ENCODE assay signal across 10 cellular contexts in genomic region chr1:19374402-19374801, GRCh38.
DNase-seq lines count a peak whose midpoint lies in the region; ATAC-seq and TF ChIP-seq lines count a peak whose summit lies in the region.
"Had no signal": no experiment of that assay in that cellular context is flagged by ENCODE, and none has a peak within 500 bp of the region (broad histone marks: within the 10 kb centered on the region; RNA-seq: fewer than 3 reads in every experiment).

No MANE protein-coding gene starts in this region.

- peaks cover 11 to 19% of the 10 kb centered on the region in 2 donors for H3K36me3 Mint-ChIP-seq in activated naive CD4-positive, alpha-beta T cell treated with anti-CD3 and anti-CD28 coated beads, Interleukin-2, amount 50 U/mL, for 72 hours

- no peaks in the 10 kb centered on the region for H3K79me2 ChIP-seq in OCI-LY7 (ENCODE audit: insufficient read depth, low read depth, low read length)

- H4K20me1 ChIP-seq in OCI-LY7 (ENCODE audit: insufficient read depth, low read length): no peaks in the 10 kb centered on the region

- H2AFZ ChIP-seq in OCI-LY7 (ENCODE audit: low read length): no peak overlapping the region

- H3K9me2 ChIP-seq in OCI-LY7 (ENCODE audit: insufficient read depth, low read length): no peaks in the 10 kb centered on the region

- ATAC-seq in activated naive CD4-positive, alpha-beta T cell treated with anti-CD3 and anti-CD28 coated beads, Interleukin-2, amount 50 U/mL, for 72 hours: no peak
- ATAC-seq in upper lobe of left lung (ENCODE audit: low FRiP score in 2 of 2): no peak
- ATAC-seq in GM21528 (IDR thresholded peaks at IDR 0.05; ENCODE audit: low FRiP score, unreplicated experiment): no peak

- H3K4me3 ChIP-seq in OCI-LY7 (ENCODE audit: low read depth, low read length, poor library complexity, severe bottlenecking) (no peak overlapping the region), fibroblast of the aortic adventitia (ENCODE audit: low read depth, low read length) (no peak overlapping the region), upper lobe of left lung (no peak overlapping the region)

- no peak for DNase-seq in activated naive CD4-positive, alpha-beta T cell treated with anti-CD3 and anti-CD28 coated beads, Interleukin-2, amount 50 U/mL, for 72 hours (ENCODE audit: low spot score in 2 of 2)
- no peak for DNase-seq in activated naive CD4-positive, alpha-beta T cell treated with anti-CD3 and anti-CD28 coated beads, Interleukin-2, amount 50 U/mL, for 16 hours
- DNase-seq in OCI-LY7 (ENCODE audit: low spot score) (peak; percentile 19), fibroblast of the aortic adventitia (ENCODE audit: low read depth) (no peak), upper lobe of left lung (no peak)
- no peak for DNase-seq in NK-92 treated with Interleukin-12 subunit alpha and Interleukin-12 subunit beta, amount 100 ng/mL, for 24 hours (lab: John Stamatoyannopoulos, UW)
- DNase-seq in stimulated activated CD4-positive, alpha-beta T cell treated with anti-CD3 and anti-CD28 coated beads, Interleukin-1b, Interleukin-23, amount 100 ng/mL, for 48 hours: no peak
- DNase-seq: naive thymus-derived CD8-positive, alpha-beta T cell had no signal

- H3K9me3 Mint-ChIP-seq in activated naive CD4-positive, alpha-beta T cell treated with anti-CD3 and anti-CD28 coated beads, Interleukin-2, amount 50 U/mL, for 72 hours: no peaks in the 10 kb centered on the region
- H3K9me3 Mint-ChIP-seq: activated T-helper 2 cell treated with anti-CD3 and anti-CD28 coated beads, Interferon-gamma antibody, Interleukin-2, Interleukin-4, amounts not matched to agents 10 μg/mL and 5 μg/mL and 100 μg/mL, durations not matched to agents 14 hours and 24 hours and 36 hours; naive thymus-derived CD8-positive, alpha-beta T cell had no signal

- H3K36me3 ChIP-seq in OCI-LY7 (ENCODE audit: insufficient read depth, low read length): peaks cover 40% of the 10 kb centered on the region
- H3K36me3 ChIP-seq in upper lobe of left lung: peaks cover 4 to 65% (median 46%) of the 10 kb centered on the region in 4 donors

- no peak overlapping the region for H3K4me2 ChIP-seq in OCI-LY7 (ENCODE audit: low read length)

- H3K27ac Mint-ChIP-seq in activated naive CD4-positive, alpha-beta T cell treated with anti-CD3 and anti-CD28 coated beads, Interleukin-2, amount 50 U/mL, for 72 hours: peak overlapping the region; percentile 67 to 68
- H3K27ac Mint-ChIP-seq: activated T-helper 2 cell treated with anti-CD3 and anti-CD28 coated beads, Interferon-gamma antibody, Interleukin-2, Interleukin-4, amounts not matched to agents 10 μg/mL and 5 μg/mL and 100 μg/mL, durations not matched to agents 14 hours and 24 hours and 36 hours had no signal

- intact Hi-C loops in OCI-LY7 (cut with micrococcal nuclease; ENCODE audit: unreplicated experiment): no loop called here

- no peak for TF ChIP-seq EP300 in upper lobe of left lung (IDR thresholded peaks at IDR 0.05)

- CTCF ChIA-PET in OCI-LY7 (lab: Charles Lee; ENCODE audit: unreplicated experiment): interaction anchor here (1.0 kb wide), 1 partner anchor 288 kb away, joined by 3 read pairs; no protein-coding TSS in a partner anchor

- TF ChIP-seq CTCF in OCI-LY7 (conservative IDR thresholded peaks at IDR 0.05; ENCODE audit: low read length): peak; percentile 44; the same call in 1 of the 2 replicates
- peak; percentile 20 for TF ChIP-seq CTCF in fibroblast of the aortic adventitia (IDR thresholded peaks at IDR 0.05; ENCODE audit: insufficient read depth, low read length)
- peak in 3 of 6 experiments; percentile 17 to 24 (median 17) for TF ChIP-seq CTCF in upper lobe of left lung (IDR thresholded peaks at IDR 0.05)

- no peaks in the 10 kb centered on the region for H3K9me3 ChIP-seq in OCI-LY7 (ENCODE audit: low read length)
- no peaks in the 10 kb centered on the region for H3K9me3 ChIP-seq in upper lobe of left lung

- BruUV-seq in OCI-LY7 (replicated peaks; lab: Mats Ljungman, UMichigan): no TSS peak

- H3K27ac ChIP-seq in OCI-LY7 (ENCODE audit: low read depth, low read length, poor library complexity, severe bottlenecking) (no peak overlapping the region), upper lobe of left lung (peak overlapping the region in 3 of 4 donors; percentile 1 to 15 (median 14))

- POLR2A ChIA-PET in OCI-LY7 (lab: Charles Lee): no interaction called here

- 86 to 94% methylated on average over 5 to 7 of the region's 7 CpGs for WGBS in upper lobe of left lung, 2 donors

- H3K27me3 ChIP-seq in upper lobe of left lung: no peaks in the 10 kb centered on the region

- no peak for TF ChIP-seq POLR2A in upper lobe of left lung (IDR thresholded peaks at IDR 0.05)

- no peaks in the 10 kb centered on the region for H3K4me1 ChIP-seq in OCI-LY7 (ENCODE audit: insufficient read depth, low read length, poor library complexity, severe bottlenecking)
- H3K4me1 ChIP-seq in upper lobe of left lung: peaks cover 5 to 35% (median 27%) of the 10 kb centered on the region in 4 donors
